ENCODE assay signal across 8 cellular contexts in genomic region chr17:57954421-57955182, GRCh38. TPM values are rescaled to one million over a fixed set of nuclear protein-coding genes. Genes with fewer than 3 reads are reported as not detected.
DNase-seq lines count a peak whose midpoint lies in the region; ATAC-seq and TF ChIP-seq lines count a peak whose summit lies in the region.

No MANE protein-coding gene starts in this region.

- DNase-seq in ACHN = peak; percentile 74
- peak; percentile 73 for DNase-seq in NCI-H748 (lab: John Stamatoyannopoulos, UW; ENCODE audit: unreplicated experiment)
- DNase-seq in central memory CD8-positive, alpha-beta T cell (ENCODE audit: low spot score in 2 of 2) = no peak
- DNase-seq in kidney epithelial cell (ENCODE audit: low read depth) = no peak
- peak; percentile 79 for DNase-seq in spleen
- no peak for DNase-seq in stimulated activated CD4-positive, alpha-beta T cell treated with anti-CD3 and anti-CD28 coated beads, Interleukin-4, amount 100 ng/mL, for 4 hours

- peaks cover 18 to 72% (median 57%) of the 10 kb centered on the region in 6 donors for H3K4me1 ChIP-seq in spleen

- peaks cover 37% of the 10 kb centered on the region for H3K4me1 Mint-ChIP-seq in central memory CD8-positive, alpha-beta T cell

- peaks cover 31% of the 10 kb centered on the region for H3K27me3 Mint-ChIP-seq in central memory CD8-positive, alpha-beta T cell

- no peaks in the 10 kb centered on the region for H3K9me3 Mint-ChIP-seq in central memory CD8-positive, alpha-beta T cell

- in situ Hi-C loops in ACHN (cut with HindIII; ENCODE audit: low pct_ligation_motif_present, low pct_unique_long_range_greater_than_20kb, low sequenced_read_pairs) = no loop called here

- TF ChIP-seq POLR2A in spleen (IDR thresholded peaks at IDR 0.05) = no peak

- H3K27ac ChIP-seq in spleen = peak overlapping the region; percentile 70 to 90 (median 80)

- peaks cover 3% of the 10 kb centered on the region for H3K36me3 Mint-ChIP-seq in central memory CD8-positive, alpha-beta T cell (ENCODE audit: insufficient read depth)

- WGBS in spleen, 5 donors = 2 to 6% (median 3%) methylated on average over 23 to 84 of the region's 84 CpGs

- intact Hi-C loops in spleen (cut with DNase I; ENCODE audit: low total_unique reads) = no loop called here

- H3K27ac Mint-ChIP-seq in central memory CD8-positive, alpha-beta T cell (ENCODE audit: low read depth) = no peak overlapping the region

- ATAC-seq in GM19395 (IDR thresholded peaks at IDR 0.05; ENCODE audit: unreplicated experiment) (peak; percentile 7), GM19324 (IDR thresholded peaks at IDR 0.05; ENCODE audit: low FRiP score, unreplicated experiment) (no peak)
- no peak for ATAC-seq in central memory CD8-positive, alpha-beta T cell (replicated peaks; ENCODE audit: extremely low read depth, poor library complexity, severe bottlenecking)

- H3K4me3 ChIP-seq in kidney epithelial cell (ENCODE audit: low read depth, low read length) = peak overlapping the region; percentile 74
- H3K4me3 ChIP-seq in spleen = peak overlapping the region; percentile 34 to 74 (median 41)

- no peaks in the 10 kb centered on the region for H3K36me3 ChIP-seq in kidney epithelial cell (ENCODE audit: control insufficient read depth, insufficient read depth, low read length)
- H3K36me3 ChIP-seq in spleen = no peaks in the 10 kb centered on the region

- H3K27me3 ChIP-seq in kidney epithelial cell (ENCODE audit: control insufficient read depth, insufficient read depth, low read length) (no peaks in the 10 kb centered on the region), spleen (replicated peaks in 1 of 7) (peaks cover 0 to 78% (median 10%) of the 10 kb centered on the region in 7 donors)

- TF ChIP-seq CTCF in kidney epithelial cell (IDR thresholded peaks at IDR 0.05; ENCODE audit: insufficient read depth, low read length, poor library complexity, severe bottlenecking) (no peak), spleen (IDR thresholded peaks at IDR 0.05 in 8 of 11, conservative IDR thresholded peaks at IDR 0.05 in 3 of 11) (no peak)

- H3K9me3 ChIP-seq in spleen = no peaks in the 10 kb centered on the region

- peak overlapping the region; percentile 64 for H3K4me3 Mint-ChIP-seq in central memory CD8-positive, alpha-beta T cell

RNA-seq across cellular contexts. Expression of gene CUEDC1, which starts 0.6 kb away (rescaled TPM):
- total RNA-seq in kidney epithelial cell (24.6 and 27.7 TPM in 2 replicates), spleen (10 to 100 TPM; 13.2 to 23.5 (median 16.7) TPM)
- 10 to 100 TPM in 1 of 3 donors, 1 to 10 TPM in 2; 5.4 to 15.7 (median 5.4) TPM for polyA plus RNA-seq in spleen

RNA-seq across cellular contexts. Expression of gene VEZF1, which starts 33.5 kb away (rescaled TPM):
- total RNA-seq in kidney epithelial cell = 78.3 and 88.8 TPM in 2 replicates
- 10 to 100 TPM; 43.0 to 59.9 (median 54.2) TPM for total RNA-seq in spleen
- 10 to 100 TPM in 2 of 3 donors, 1 to 10 TPM in 1; 10.0 to 19.1 (median 10.2) TPM for polyA plus RNA-seq in spleen

RNA-seq across cellular contexts. Expression of gene SRSF1, which starts 52.4 kb away (rescaled TPM):
- total RNA-seq in kidney epithelial cell (162 and 178 TPM in 2 replicates), spleen (100 to 1,000 TPM; 165 to 213 (median 174) TPM)
- 10 to 100 TPM; 65.8 to 90.4 (median 88.2) TPM for polyA plus RNA-seq in spleen

Comparison
In these comparisons a context has a peak if more than half of its experiments do, and no peak if none do; other contexts are left out.
1. DNase-seq: peak in ACHN (single experiment), NCI-H748 (single experiment) and spleen (single experiment); none in central memory CD8-positive, alpha-beta T cell (0 of 2), kidney epithelial cell (single experiment) and stimulated activated CD4-positive, alpha-beta T cell treated with anti-CD3 and anti-CD28 coated beads, Interleukin-4, amount 100 ng/mL, for 4 hours (0 of 2).